Comparison of ENCODE assay signal across 1 cellular context in the genomic region with DNA sequence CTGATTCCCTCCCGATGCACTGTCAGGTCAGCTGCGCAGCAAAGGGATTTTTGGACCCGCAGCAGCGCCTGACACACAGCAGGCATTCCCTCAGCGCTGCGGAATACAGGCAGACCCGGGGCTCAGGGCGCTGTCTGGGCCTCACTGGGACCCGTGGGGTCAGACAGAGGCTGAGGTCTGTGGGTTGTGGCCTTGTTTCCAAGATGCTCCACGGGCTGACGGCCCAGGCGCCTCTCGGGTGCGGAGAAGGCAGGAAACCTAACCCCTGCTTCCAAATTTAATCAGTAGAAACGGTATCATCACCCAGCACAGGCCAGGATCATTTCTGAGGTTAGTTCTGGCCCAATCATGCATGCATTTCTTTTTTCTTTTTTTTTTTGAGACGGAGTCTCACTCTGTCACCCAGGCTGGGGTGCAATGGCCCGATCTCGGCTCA.
TF ChIP-seq lines count a peak whose summit lies in the region.

No MANE protein-coding gene starts in this region.

TF ChIP-seq in K562, 482 proteins besides CTCF, POLR2A, EP300 and RAD21:
- TF ChIP-seq, protein P1, sequence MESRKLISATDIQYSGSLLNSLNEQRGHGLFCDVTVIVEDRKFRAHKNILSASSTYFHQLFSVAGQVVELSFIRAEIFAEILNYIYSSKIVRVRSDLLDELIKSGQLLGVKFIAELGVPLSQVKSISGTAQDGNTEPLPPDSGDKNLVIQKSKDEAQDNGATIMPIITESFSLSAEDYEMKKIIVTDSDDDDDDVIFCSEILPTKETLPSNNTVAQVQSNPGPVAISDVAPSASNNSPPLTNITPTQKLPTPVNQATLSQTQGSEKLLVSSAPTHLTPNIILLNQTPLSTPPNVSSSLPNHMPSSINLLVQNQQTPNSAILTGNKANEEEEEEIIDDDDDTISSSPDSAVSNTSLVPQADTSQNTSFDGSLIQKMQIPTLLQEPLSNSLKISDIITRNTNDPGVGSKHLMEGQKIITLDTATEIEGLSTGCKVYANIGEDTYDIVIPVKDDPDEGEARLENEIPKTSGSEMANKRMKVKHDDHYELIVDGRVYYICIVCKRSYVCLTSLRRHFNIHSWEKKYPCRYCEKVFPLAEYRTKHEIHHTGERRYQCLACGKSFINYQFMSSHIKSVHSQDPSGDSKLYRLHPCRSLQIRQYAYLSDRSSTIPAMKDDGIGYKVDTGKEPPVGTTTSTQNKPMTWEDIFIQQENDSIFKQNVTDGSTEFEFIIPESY (CRISPR knock-in tag; IDR thresholded peaks at IDR 0.05) = peak; percentile 36
- no peak for TF ChIP-seq NUFIP1 (IDR thresholded peaks at IDR 0.05; ENCODE audit: partially characterized antibody)
- no peak for TF ChIP-seq ZC3H8 (IDR thresholded peaks at IDR 0.05)
- TF ChIP-seq CBX5 (IDR thresholded peaks at IDR 0.05; ENCODE audit: borderline replicate concordance, low read depth) = 0 out of 2 replicates have a peak, but pooled peaks have one; percentile 73
- TF ChIP-seq SP1 (CRISPR knock-in tag; IDR thresholded peaks at IDR 0.05) = peak; percentile 54; the same call in 1 of the 2 replicates
- TF ChIP-seq KAT7 (CRISPR knock-in tag; IDR thresholded peaks at IDR 0.05; ENCODE audit: borderline replicate concordance) = 0 out of 2 replicates have a peak, but pooled peaks have one; percentile 26
- TF ChIP-seq, protein P2, sequence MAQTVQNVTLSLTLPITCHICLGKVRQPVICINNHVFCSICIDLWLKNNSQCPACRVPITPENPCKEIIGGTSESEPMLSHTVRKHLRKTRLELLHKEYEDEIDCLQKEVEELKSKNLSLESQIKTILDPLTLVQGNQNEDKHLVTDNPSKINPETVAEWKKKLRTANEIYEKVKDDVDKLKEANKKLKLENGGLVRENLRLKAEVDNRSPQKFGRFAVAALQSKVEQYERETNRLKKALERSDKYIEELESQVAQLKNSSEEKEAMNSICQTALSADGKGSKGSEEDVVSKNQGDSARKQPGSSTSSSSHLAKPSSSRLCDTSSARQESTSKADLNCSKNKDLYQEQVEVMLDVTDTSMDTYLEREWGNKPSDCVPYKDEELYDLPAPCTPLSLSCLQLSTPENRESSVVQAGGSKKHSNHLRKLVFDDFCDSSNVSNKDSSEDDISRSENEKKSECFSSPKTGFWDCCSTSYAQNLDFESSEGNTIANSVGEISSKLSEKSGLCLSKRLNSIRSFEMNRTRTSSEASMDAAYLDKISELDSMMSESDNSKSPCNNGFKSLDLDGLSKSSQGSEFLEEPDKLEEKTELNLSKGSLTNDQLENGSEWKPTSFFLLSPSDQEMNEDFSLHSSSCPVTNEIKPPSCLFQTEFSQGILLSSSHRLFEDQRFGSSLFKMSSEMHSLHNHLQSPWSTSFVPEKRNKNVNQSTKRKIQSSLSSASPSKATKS (CRISPR knock-in tag; IDR thresholded peaks at IDR 0.05) = 0 out of 2 replicates have a peak, but pooled peaks have one; percentile 37
- TF ChIP-seq CBX3 (IDR thresholded peaks at IDR 0.05; ENCODE audit: borderline replicate concordance in 1 of 2, low read length in 2 of 2) = 0 out of 3 replicates have a peak, but pooled peaks of 1 of the 2 experiments have one; percentile 11
- no peak for TF ChIP-seq SNIP1 (IDR thresholded peaks at IDR 0.05; ENCODE audit: low read depth)
- TF ChIP-seq SOX6 (IDR thresholded peaks at IDR 0.05) = no peak
- no peak for TF ChIP-seq RBBP5 (IDR thresholded peaks at IDR 0.05; ENCODE audit: borderline replicate concordance, insufficient read depth, low read length, poor library complexity, severe bottlenecking)
- TF ChIP-seq, protein P3, sequence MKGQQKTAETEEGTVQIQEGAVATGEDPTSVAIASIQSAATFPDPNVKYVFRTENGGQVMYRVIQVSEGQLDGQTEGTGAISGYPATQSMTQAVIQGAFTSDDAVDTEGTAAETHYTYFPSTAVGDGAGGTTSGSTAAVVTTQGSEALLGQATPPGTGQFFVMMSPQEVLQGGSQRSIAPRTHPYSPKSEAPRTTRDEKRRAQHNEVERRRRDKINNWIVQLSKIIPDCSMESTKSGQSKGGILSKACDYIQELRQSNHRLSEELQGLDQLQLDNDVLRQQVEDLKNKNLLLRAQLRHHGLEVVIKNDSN (CRISPR knock-in tag; IDR thresholded peaks at IDR 0.05) = 0 out of 2 replicates have a peak, but pooled peaks have one; percentile 17
- TF ChIP-seq CBX1 (IDR thresholded peaks at IDR 0.05; ENCODE audit: low read depth) = 0 out of 2 replicates have a peak, but pooled peaks have one; percentile 33
- no peak for TF ChIP-seq MYC (IDR thresholded peaks at IDR 0.05; ENCODE audit: low read depth, low read length)
- TF ChIP-seq MYC (CRISPR knock-in tag; IDR thresholded peaks at IDR 0.05; ENCODE audit: borderline replicate concordance, low read depth) = peak; percentile 72; the same call in 1 of the 2 replicates
- 0 out of 2 replicates have a peak, but pooled peaks have one; percentile 2 for TF ChIP-seq ZNF583 (CRISPR knock-in tag; IDR thresholded peaks at IDR 0.05)
- TF ChIP-seq KLF6 (CRISPR knock-in tag; IDR thresholded peaks at IDR 0.05; ENCODE audit: borderline replicate concordance) = no peak
- TF ChIP-seq, protein P4, sequence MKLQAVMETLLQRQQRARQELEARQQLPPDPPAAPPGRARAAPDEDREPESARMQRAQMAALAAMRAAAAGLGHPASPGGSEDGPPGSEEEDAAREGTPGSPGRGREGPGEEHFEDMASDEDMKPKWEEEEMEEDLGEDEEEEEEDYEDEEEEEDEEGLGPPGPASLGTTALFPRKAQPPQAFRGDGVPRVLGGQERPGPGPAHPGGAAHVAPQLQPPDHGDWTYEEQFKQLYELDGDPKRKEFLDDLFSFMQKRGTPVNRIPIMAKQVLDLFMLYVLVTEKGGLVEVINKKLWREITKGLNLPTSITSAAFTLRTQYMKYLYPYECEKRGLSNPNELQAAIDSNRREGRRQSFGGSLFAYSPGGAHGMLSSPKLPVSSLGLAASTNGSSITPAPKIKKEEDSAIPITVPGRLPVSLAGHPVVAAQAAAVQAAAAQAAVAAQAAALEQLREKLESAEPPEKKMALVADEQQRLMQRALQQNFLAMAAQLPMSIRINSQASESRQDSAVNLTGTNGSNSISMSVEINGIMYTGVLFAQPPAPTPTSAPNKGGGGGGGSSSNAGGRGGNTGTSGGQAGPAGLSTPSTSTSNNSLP (IDR thresholded peaks at IDR 0.05; ENCODE audit: borderline replicate concordance, low read depth, low read length) = no peak
- no peak for TF ChIP-seq ZNF23 (CRISPR knock-in tag; IDR thresholded peaks at IDR 0.05)
- no peak for TF ChIP-seq EWSR1 (IDR thresholded peaks at IDR 0.05; ENCODE audit: borderline replicate concordance, low read depth, partially characterized antibody)
- TF ChIP-seq GATA2 (CRISPR knock-in tag; IDR thresholded peaks at IDR 0.05) = no peak
- TF ChIP-seq ZKSCAN3 (CRISPR knock-in tag; IDR thresholded peaks at IDR 0.05) = no peak
- no peak for TF ChIP-seq ZNF174 (CRISPR knock-in tag; IDR thresholded peaks at IDR 0.05)
- TF ChIP-seq, protein P5, sequence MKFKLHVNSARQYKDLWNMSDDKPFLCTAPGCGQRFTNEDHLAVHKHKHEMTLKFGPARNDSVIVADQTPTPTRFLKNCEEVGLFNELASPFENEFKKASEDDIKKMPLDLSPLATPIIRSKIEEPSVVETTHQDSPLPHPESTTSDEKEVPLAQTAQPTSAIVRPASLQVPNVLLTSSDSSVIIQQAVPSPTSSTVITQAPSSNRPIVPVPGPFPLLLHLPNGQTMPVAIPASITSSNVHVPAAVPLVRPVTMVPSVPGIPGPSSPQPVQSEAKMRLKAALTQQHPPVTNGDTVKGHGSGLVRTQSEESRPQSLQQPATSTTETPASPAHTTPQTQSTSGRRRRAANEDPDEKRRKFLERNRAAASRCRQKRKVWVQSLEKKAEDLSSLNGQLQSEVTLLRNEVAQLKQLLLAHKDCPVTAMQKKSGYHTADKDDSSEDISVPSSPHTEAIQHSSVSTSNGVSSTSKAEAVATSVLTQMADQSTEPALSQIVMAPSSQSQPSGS (CRISPR knock-in tag; IDR thresholded peaks at IDR 0.05) = no peak
- TF ChIP-seq SRSF9 (IDR thresholded peaks at IDR 0.05; ENCODE audit: borderline replicate concordance, low read depth, low read length) = no peak
- TF ChIP-seq FOXP1 (CRISPR knock-in tag; IDR thresholded peaks at IDR 0.05) = no peak
